In genomic region chr1:177978530-177978929, GRCh38 we compare ENCODE assay signal across 36 cellular contexts. TPM values are rescaled to one million over a fixed set of nuclear protein-coding genes. Genes with fewer than 3 reads are reported as not detected.
"Had no signal": no experiment of that assay in that cellular context is flagged by ENCODE, and none has a peak within 500 bp of the region (broad histone marks: within the 10 kb centered on the region; RNA-seq: fewer than 3 reads in every experiment).

No MANE protein-coding gene starts in this region.

- H3K36me3 ChIP-seq: MG63 had no signal

- H3K4me3 ChIP-seq: MG63 had no signal

- H3K9me3 ChIP-seq: MG63 had no signal

- DNase-seq: Kasumi-1, MG63, MM.1S, MV-4-11, NCI-H1048, NCI-H1092, NCI-H1092 treated with DMSO at 0.1 percent for 48 hours, NCI-H1105, NCI-H1105 treated with DMSO at 0.1 percent for 48 hours, NCI-H1417, NCI-H1417 treated with DMSO at 0.1 percent for 48 hours, NCI-H1436, NCI-H1436 treated with DMSO at 0.1 percent for 48 hours, NCI-H146, NCI-H1694, NCI-H1694 treated with DMSO at 0.1 percent for 48 hours, NCI-H187, NCI-H187 treated with DMSO at 0.1 percent for 48 hours, NCI-H1930, NCI-H2029, NCI-H2029 treated with DMSO at 0.1 percent for 48 hours, NCI-H2081, NCI-H2081 treated with DMSO at 0.1 percent for 48 hours, NCI-H2107, NCI-H2171, NCI-H2171 treated with DMSO at 0.1 percent for 48 hours, NCI-H2227 treated with DMSO at 0.1 percent for 48 hours, NCI-H226, NCI-H345, NCI-H446, NCI-H446 treated with DMSO at 0.1 percent for 48 hours, NCI-H510A, NCI-H510A treated with DMSO at 0.1 percent for 48 hours, NCI-H524, NCI-H524 treated with DMSO at 0.1 percent for 48 hours had no signal

RNA-seq across cellular contexts. Expression of gene SEC16B, which starts 8.7 kb away (rescaled TPM):
- total RNA-seq: MCF 10A had no signal
